ENCODE assay signal across 9 cellular contexts in the genomic region with DNA sequence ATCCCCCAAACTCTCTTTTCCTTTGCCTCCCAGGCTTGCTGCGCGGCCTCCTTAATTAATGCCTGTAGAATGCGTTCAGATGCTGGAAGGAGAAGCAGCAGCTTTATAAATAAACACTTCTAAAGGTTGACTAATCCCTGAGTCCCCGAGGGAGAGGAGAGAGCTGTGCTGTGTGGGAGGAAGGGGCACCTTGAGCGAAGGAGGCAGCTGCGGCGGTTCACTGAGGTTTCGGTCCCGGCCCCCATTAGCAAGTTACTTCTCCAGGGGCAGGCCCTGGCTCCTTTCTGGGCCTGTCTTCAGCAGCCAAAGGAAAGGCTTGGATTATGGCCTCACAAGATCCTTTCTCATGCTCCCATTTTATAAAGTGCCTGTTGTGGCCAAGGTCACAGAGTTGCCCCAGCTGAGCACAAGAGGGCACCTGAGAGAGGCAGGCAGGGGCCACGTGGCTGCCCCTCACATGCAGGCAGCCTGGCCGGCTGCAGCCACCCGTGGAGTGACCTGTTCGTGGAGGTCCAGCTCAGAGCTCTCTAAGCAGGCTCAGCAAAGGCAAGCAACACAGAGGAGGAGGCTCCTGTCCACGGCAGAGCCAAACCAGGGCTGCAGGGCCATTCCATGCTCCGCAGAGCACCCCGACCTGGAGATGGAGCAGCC. TPM values are rescaled to one million over a fixed set of nuclear protein-coding genes. Genes with fewer than 3 reads are reported as not detected.
DNase-seq lines count a peak whose midpoint lies in the region; ATAC-seq, FAIRE-seq and TF ChIP-seq lines count a peak whose summit lies in the region.
"Had no signal": no experiment of that assay in that cellular context is flagged by ENCODE, and none has a peak within 500 bp of the region (broad histone marks: within the 10 kb centered on the region; RNA-seq: fewer than 3 reads in every experiment).

No MANE protein-coding gene starts in this region.

- no peak overlapping the region for H3K4me3 ChIP-seq in AG04450 (ENCODE audit: low read depth, low read length)
- H3K4me3 ChIP-seq in NT2/D1 (ENCODE audit: insufficient read length, low read depth), result no peak overlapping the region
- no peak overlapping the region for H3K4me3 ChIP-seq in brain microvascular endothelial cell (ENCODE audit: low read depth, low read length)

- no peak overlapping the region for H3K27ac Mint-ChIP-seq in memory B cell

- peak overlapping the region; percentile 54 for H3K4me3 Mint-ChIP-seq in memory B cell

- no peak for TF ChIP-seq CTCF in AG04450 (IDR thresholded peaks at IDR 0.05; ENCODE audit: low read depth, low read length)
- TF ChIP-seq CTCF in brain microvascular endothelial cell (IDR thresholded peaks at IDR 0.05; ENCODE audit: low read depth, low read length, missing control alignments), result no peak

- H3K36me3 Mint-ChIP-seq in memory B cell, result no peaks in the 10 kb centered on the region

- TF ChIP-seq POLR2A in H54 (IDR thresholded peaks at IDR 0.05; ENCODE audit: low read depth, low read length), result no peak
- no peak for TF ChIP-seq POLR2A in erythroblast (IDR thresholded peaks at IDR 0.05; ENCODE audit: low read length)

- H3K9me3 ChIP-seq in AG04450 (ENCODE audit: control insufficient read depth, insufficient read depth, low read length), result no peaks in the 10 kb centered on the region; the same call in 1 of the 2 replicates
- H3K9me3 ChIP-seq in NT2/D1 (ENCODE audit: insufficient read depth, low read length), result no peaks in the 10 kb centered on the region

- peaks cover 7% of the 10 kb centered on the region for H3K4me1 ChIP-seq in NT2/D1 (ENCODE audit: insufficient read depth, insufficient read length)

- H3K9ac ChIP-seq in NT2/D1 (ENCODE audit: insufficient read length, low read depth), result peak overlapping the region; percentile 34

- POLR2A ChIA-PET in AG04450 (lab: Yijun Ruan, JAX), result interaction anchor here (0.6 to 1.1 kb wide), 2 partner anchors 15 to 122 kb away, joined by 3 to 7 read pairs; partner anchors contain the start of gene CACNA2D4

- in situ Hi-C loops in brain microvascular endothelial cell (cut with HindIII; ENCODE audit: low pct_ligation_motif_present, low sequenced_read_pairs), result loop anchor here (25.0 kb wide), 1 partner anchor 121 kb away; the partner anchor contains the start of gene LRTM2

- H3K4me1 Mint-ChIP-seq in memory B cell, result peaks cover 43% of the 10 kb centered on the region

- FAIRE-seq in H54 (lab: Jason Lieb, UNC), result no peak

- no peaks in the 10 kb centered on the region for H3K27me3 Mint-ChIP-seq in memory B cell

- H3K27ac ChIP-seq in AG04450 (ENCODE audit: low read depth, low read length) (peak overlapping the region; percentile 61), brain microvascular endothelial cell (no peak overlapping the region)

- H3K9me3 Mint-ChIP-seq in memory B cell, result no peaks in the 10 kb centered on the region

- CTCF ChIA-PET in AG04450 (lab: Charles Lee), result no interaction called here

- peaks cover 19% of the 10 kb centered on the region for H3K36me3 ChIP-seq in NT2/D1 (ENCODE audit: insufficient read depth, insufficient read length, low read length)
- no peaks in the 10 kb centered on the region for H3K36me3 ChIP-seq in brain microvascular endothelial cell (replicated peaks)

- H3K27me3 ChIP-seq in AG04450 (ENCODE audit: control insufficient read depth, insufficient read depth, low read length), result peaks cover 8% of the 10 kb centered on the region
- H3K27me3 ChIP-seq in NT2/D1 (ENCODE audit: insufficient read depth, insufficient read length), result no peaks in the 10 kb centered on the region
- no peaks in the 10 kb centered on the region for H3K27me3 ChIP-seq in brain microvascular endothelial cell (replicated peaks)

- DNase-seq in AG04450 (ENCODE audit: low read depth, low spot score) (peak; percentile 36), NT2/D1 (ENCODE audit: low read depth, low spot score) (no peak), memory B cell (ENCODE audit: low spot score in 2 of 2) (no peak), SKM-1 treated with dmso at 0.1 percent for 144 hours (lab: John Stamatoyannopoulos, UW; ENCODE audit: unreplicated experiment) (no peak), H54 (ENCODE audit: insufficient read length, low spot score) (no peak), brain microvascular endothelial cell (no peak), erythroblast (lab: John Stamatoyannopoulos, UW) (no peak)
- DNase-seq: hippocampal formation had no signal

- ATAC-seq in GM21447 (IDR thresholded peaks at IDR 0.05; ENCODE audit: unreplicated experiment) (peak; percentile 59), memory B cell (ENCODE audit: low read depth) (peak; percentile 51)

RNA-seq across cellular contexts. Expression of gene CACNA2D4, which starts 15.0 kb away (rescaled TPM):
- 0.22 and 0.36 TPM in 2 replicates for polyA plus RNA-seq in AG04450 (2011; rRNA removed)
- 0.30 and 0.92 TPM in 2 replicates for polyA minus RNA-seq in AG04450 (2011; rRNA and poly(A)+ RNA removed)
